In the genomic region with DNA sequence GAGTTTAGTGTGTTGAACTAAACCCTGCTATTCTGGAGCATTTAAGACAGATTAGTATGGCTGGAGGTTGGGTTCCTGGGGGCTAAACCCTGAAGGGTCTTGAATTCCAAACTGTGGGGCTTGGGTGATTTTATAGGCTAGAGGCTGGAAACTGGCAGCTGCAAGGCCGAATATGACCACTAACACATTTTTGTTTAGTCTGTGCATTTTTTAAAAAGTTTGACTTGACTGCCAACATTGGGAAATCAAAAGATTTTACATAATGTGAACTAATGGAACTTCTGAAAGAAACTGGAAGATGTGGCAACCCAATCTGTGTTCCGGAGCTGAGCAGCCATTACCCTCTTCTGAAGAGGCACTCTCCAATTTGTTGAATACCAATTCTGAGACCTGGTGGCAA, we compare ENCODE assay signal across 18 cellular contexts. TPM values are rescaled to one million over a fixed set of nuclear protein-coding genes. Genes with fewer than 3 reads are reported as not detected.
DNase-seq lines count a peak whose midpoint lies in the region; ATAC-seq and TF ChIP-seq lines count a peak whose summit lies in the region.
"Had no signal": no experiment of that assay in that cellular context is flagged by ENCODE, and none has a peak within 500 bp of the region (broad histone marks: within the 10 kb centered on the region; RNA-seq: fewer than 3 reads in every experiment).

No MANE protein-coding gene starts in this region.

- dilution Hi-C loops in IMR-90 (cut with HindIII; ENCODE audit: low sequenced_read_pairs, unreplicated experiment): no loop called here

- H3K27me3 Mint-ChIP-seq in nephron progenitor cell (ENCODE audit: low read depth, poor library complexity): no peaks in the 10 kb centered on the region
- H3K27me3 Mint-ChIP-seq: activated naive CD8-positive, alpha-beta T cell treated with anti-CD3 and anti-CD28 coated beads, Interleukin-2, amount 10 ng/mL, durations not matched to agents 7 days and 5 days; naive B cell; stimulated activated naive CD8-positive, alpha-beta T cell treated with anti-CD3 and anti-CD28 coated beads, Interleukin-15, amount 100 ng/mL, for 72 hours had no signal

- no peak overlapping the region for H3K23ac ChIP-seq in IMR-90 (ENCODE audit: low read depth, low read length)

- peaks cover 16% of the 10 kb centered on the region for H3K4me1 Mint-ChIP-seq in nephron progenitor cell

- no peak overlapping the region for H2BK15ac ChIP-seq in IMR-90 (ENCODE audit: low read depth, low read length)

- H3K4ac ChIP-seq in IMR-90 (ENCODE audit: low read depth, low read length): no peak overlapping the region

- H3K9me3 ChIP-seq in IMR-90 (ENCODE audit: control insufficient read depth, insufficient read depth, low read length) (no peaks in the 10 kb centered on the region), Peyer's patch (no peaks in the 10 kb centered on the region)

- WGBS in IMR-90 (ENCODE audit: extremely low coverage in 2 of 2, insufficient read length in 1 of 2), 2 experiments: no CpG with 5 or more reads among the region's 2 CpGs

- peaks cover 40% of the 10 kb centered on the region for H3K36me3 Mint-ChIP-seq in nephron progenitor cell (ENCODE audit: low read depth)
- H3K36me3 Mint-ChIP-seq: naive B cell had no signal

- H2BK20ac ChIP-seq in IMR-90 (ENCODE audit: low read depth, low read length): no peak overlapping the region

- no peak overlapping the region for H4K91ac ChIP-seq in IMR-90 (ENCODE audit: insufficient read depth, low read depth, low read length)

- peak overlapping the region; percentile 14; the same call in 1 of the 2 replicates for H3K27ac ChIP-seq in IMR-90 (ENCODE audit: insufficient read depth, low read length)
- H3K27ac ChIP-seq in Peyer's patch: peak overlapping the region in 1 of 4 donors; percentile 0

- intact Hi-C loops in IMR-90 (cut with micrococcal nuclease): no loop called here

- no peaks in the 10 kb centered on the region for H3K9me3 Mint-ChIP-seq in nephron progenitor cell
- H3K9me3 Mint-ChIP-seq: activated T-helper 1 cell treated with anti-CD3 and anti-CD28 coated beads, Interleukin-12 subunit alpha, Interleukin-12 subunit beta, Interleukin-2, Interleukin-4 antibody, amounts not matched to agents 30 ng/mL and 10 ng/mL and 1 ng/mL, durations not matched to agents 14 hours and 24 hours and 36 hours had no signal

- in situ Hi-C loops in IMR-90 (cut with MboI; ENCODE audit: low sequenced_read_pairs): no loop called here

- H4K20me1 ChIP-seq in IMR-90 (ENCODE audit: insufficient read depth, low read length): peaks cover 17% of the 10 kb centered on the region; the same call in 1 of the 2 replicates

- TF ChIP-seq POLR2A in IMR-90 (IDR thresholded peaks at IDR 0.05; ENCODE audit: low read depth, low read length) (no peak), Peyer's patch (IDR thresholded peaks at IDR 0.05) (no peak)

- H4K8ac ChIP-seq in IMR-90 (ENCODE audit: low read depth in 2 of 2, low read length in 2 of 2): no peak overlapping the region

- H3K4me3 ChIP-seq in IMR-90 (ENCODE audit: insufficient read depth, low read depth, low read length): no peak overlapping the region
- H3K4me3 ChIP-seq in choroid plexus epithelial cell (ENCODE audit: low read depth, low read length): no peak overlapping the region
- no peak overlapping the region for H3K4me3 ChIP-seq in Peyer's patch

- no peak overlapping the region for H2BK5ac ChIP-seq in IMR-90 (ENCODE audit: low read depth, low read length, poor library complexity, severe bottlenecking)

- H3K4me1 ChIP-seq in IMR-90 (ENCODE audit: control insufficient read depth, insufficient read depth, low read length) (peaks cover 13% of the 10 kb centered on the region), Peyer's patch (no peaks in the 10 kb centered on the region)

- CTCF ChIA-PET in IMR-90 (lab: Yijun Ruan, JAX): interaction anchor here (0.6 to 2.4 kb wide), 5 partner anchors 12 to 116 kb away, joined by 4 to 11 read pairs (median 4); partner anchors contain the start of gene ZNF865

- peak; percentile 40 for ATAC-seq in IMR-90 (ENCODE audit: low read depth)
- ATAC-seq in GM21717 (IDR thresholded peaks at IDR 0.05; ENCODE audit: unreplicated experiment): no peak
- no peak for ATAC-seq in HG02938 (IDR thresholded peaks at IDR 0.05; ENCODE audit: unreplicated experiment)
- ATAC-seq: activated CD8-positive, alpha-beta T cell treated with anti-CD3 and anti-CD28 coated beads, Interleukin-2, amount 10 ng/mL, durations not matched to agents 7 days and 5 days; stimulated activated naive CD8-positive, alpha-beta T cell treated with anti-CD3 and anti-CD28 coated beads, Interleukin-15, amount 100 ng/mL, for 72 hours had no signal

- no peak overlapping the region for H3K56ac ChIP-seq in IMR-90 (ENCODE audit: extremely low read depth, insufficient read depth, low read length)

- BruUV-seq in IMR-90 (replicated peaks; lab: Mats Ljungman, UMichigan): no TSS peak

- no peak overlapping the region for H2BK120ac ChIP-seq in IMR-90 (ENCODE audit: low read depth, low read length)

- no peak overlapping the region for H2AK5ac ChIP-seq in IMR-90 (ENCODE audit: low read depth, low read length)

- H3K36me3 ChIP-seq in IMR-90 (ENCODE audit: control insufficient read depth, insufficient read depth, low read length) (peaks cover 39% of the 10 kb centered on the region), Peyer's patch (peaks cover 0 to 46% (median 0%) of the 10 kb centered on the region in 3 donors)

- POLR2A ChIA-PET in IMR-90 (lab: Charles Lee; ENCODE audit: unreplicated experiment): no interaction called here

- H3K9me1 ChIP-seq in IMR-90 (ENCODE audit: insufficient read depth, low read length): peaks cover 15% of the 10 kb centered on the region; the same call in 1 of the 2 replicates

- H3K14ac ChIP-seq in IMR-90 (replicated peaks; ENCODE audit: low read depth, low read length): no peak overlapping the region

- H3K27ac Mint-ChIP-seq in nephron progenitor cell: peak overlapping the region; percentile 91
- H3K27ac Mint-ChIP-seq: activated CD8-positive, alpha-beta T cell treated with anti-CD3 and anti-CD28 coated beads, Interleukin-2, amount 10 ng/mL, durations not matched to agents 7 days and 5 days; activated T-helper 1 cell treated with anti-CD3 and anti-CD28 coated beads, Interleukin-12 subunit alpha, Interleukin-12 subunit beta, Interleukin-2, Interleukin-4 antibody, amounts not matched to agents 30 ng/mL and 10 ng/mL and 1 ng/mL, durations not matched to agents 14 hours and 24 hours and 36 hours had no signal

- peaks cover 15 to 48% of the 10 kb centered on the region in 2 experiments for H3K79me1 ChIP-seq in IMR-90 (ENCODE audit: low read depth in 1 of 2, low read length in 2 of 2)

- no peak for TF ChIP-seq CTCF in IMR-90 (conservative IDR thresholded peaks at IDR 0.05; ENCODE audit: low read depth, low read length)
- TF ChIP-seq CTCF in choroid plexus epithelial cell (conservative IDR thresholded peaks at IDR 0.05; ENCODE audit: low read depth, low read length): no peak
- no peak for TF ChIP-seq CTCF in nephron progenitor cell (IDR thresholded peaks at IDR 0.05)
- TF ChIP-seq CTCF in Peyer's patch (IDR thresholded peaks at IDR 0.05): no peak

- no peak for TF ChIP-seq RAD21 in IMR-90 (IDR thresholded peaks at IDR 0.05; ENCODE audit: low read length)

- no peak overlapping the region for H3K18ac ChIP-seq in IMR-90 (ENCODE audit: low read depth, low read length)

- no peak overlapping the region for H2AK9ac ChIP-seq in IMR-90 (replicated peaks; ENCODE audit: low read depth, low read length, poor library complexity)

- H3K4me3 Mint-ChIP-seq in nephron progenitor cell: no peak overlapping the region
- H3K4me3 Mint-ChIP-seq: activated CD8-positive, alpha-beta T cell treated with anti-CD3 and anti-CD28 coated beads, Interleukin-2, amount 10 ng/mL, durations not matched to agents 7 days and 5 days; activated naive CD8-positive, alpha-beta T cell treated with anti-CD3 and anti-CD28 coated beads, Interleukin-2, amount 10 ng/mL, durations not matched to agents 7 days and 5 days; activated T-helper 1 cell treated with anti-CD3 and anti-CD28 coated beads, Interleukin-12 subunit alpha, Interleukin-12 subunit beta, Interleukin-2, Interleukin-4 antibody, amounts not matched to agents 30 ng/mL and 10 ng/mL and 1 ng/mL, durations not matched to agents 14 hours and 24 hours and 36 hours had no signal

- H2AFZ ChIP-seq in IMR-90 (replicated peaks; ENCODE audit: low read length, poor library complexity): no peak overlapping the region

- peak overlapping the region; percentile 57; the same call in 1 of the 2 replicates for H3K4me2 ChIP-seq in IMR-90 (ENCODE audit: low read depth, low read length)

- no peak overlapping the region for H4K5ac ChIP-seq in IMR-90 (ENCODE audit: low read depth, low read length)

- H3K9ac ChIP-seq in IMR-90 (ENCODE audit: low read depth, low read length): no peak overlapping the region

- no peaks in the 10 kb centered on the region for H3K27me3 ChIP-seq in IMR-90 (ENCODE audit: control insufficient read depth, insufficient read depth, low read length)
- no peaks in the 10 kb centered on the region for H3K27me3 ChIP-seq in Peyer's patch

- peak; percentile 63 for DNase-seq in AG08396 (ENCODE audit: low spot score)
- peak; percentile 61 for DNase-seq in IMR-90
- peak; percentile 45 for DNase-seq in choroid plexus epithelial cell (ENCODE audit: low read depth)
- no peak for DNase-seq in nephron progenitor cell
- no peak for DNase-seq in Peyer's patch
- no peak for DNase-seq in RKO (ENCODE audit: low spot score)
- DNase-seq: activated CD8-positive, alpha-beta T cell treated with anti-CD3 and anti-CD28 coated beads, Interleukin-2, amount 10 ng/mL, durations not matched to agents 7 days and 5 days; activated naive CD8-positive, alpha-beta T cell treated with anti-CD3 and anti-CD28 coated beads, Interleukin-2, amount 10 ng/mL, durations not matched to agents 7 days and 5 days; DMS 273 treated with DMSO at 0.1 percent for 48 hours; effector memory CD4-positive, alpha-beta T cell; naive B cell; NCI-H2029 treated with DMSO at 0.1 percent for 48 hours; NCI-H524 treated with DMSO at 0.1 percent for 48 hours; stimulated activated CD4-positive, alpha-beta T cell treated with anti-CD3 and anti-CD28 coated beads, Interleukin-15, amount 100 ng/mL, for 24 hours; stimulated activated naive CD8-positive, alpha-beta T cell treated with anti-CD3 and anti-CD28 coated beads, Interleukin-15, amount 100 ng/mL, for 72 hours had no signal

RNA-seq across cellular contexts. Expression of gene ZNF784, which starts 5.1 kb away (rescaled TPM):
- 2.5 TPM in 2 replicates for total RNA-seq in IMR-90 (2012; rRNA removed)
- 3.7 and 4.1 TPM in 2 replicates for polyA plus RNA-seq in IMR-90 (2012; rRNA removed)
- polyA plus RNA-seq in IMR-90 (2012; cell fraction: cytosol; rRNA removed): 3.2 and 4.1 TPM in 2 replicates
- polyA plus RNA-seq in IMR-90 (2012; cell fraction: nucleus; rRNA removed; ENCODE audit: low replicate concordance): 9.5 and 20.0 TPM in 2 replicates
- 10 to 100 TPM in 3 of 4 donors, 1 to 10 TPM in 1; 6.0 to 18.3 (median 12.3) TPM for total RNA-seq in Peyer's patch

RNA-seq across cellular contexts. Expression of gene ZNF865, which starts 13.8 kb away (rescaled TPM):
- total RNA-seq in IMR-90 (2012; rRNA removed): under 0.01 TPM in 2 replicates
- 4.6 and 6.3 TPM in 2 replicates for polyA plus RNA-seq in IMR-90 (2012; rRNA removed)
- 4.5 and 9.2 TPM in 2 replicates for polyA plus RNA-seq in IMR-90 (2012; cell fraction: cytosol; rRNA removed)
- 7.6 and 24.5 TPM in 2 replicates for polyA plus RNA-seq in IMR-90 (2012; cell fraction: nucleus; rRNA removed; ENCODE audit: low replicate concordance)
- total RNA-seq in Peyer's patch: 10 to 100 TPM in 3 of 4 donors, 1 to 10 TPM in 1; 8.6 to 18.9 (median 14.3) TPM

RNA-seq across cellular contexts. Expression of gene ZNF524, which starts 19.2 kb away (rescaled TPM):
- total RNA-seq in IMR-90 (2012; rRNA removed): 2.3 and 2.8 TPM in 2 replicates
- polyA plus RNA-seq in IMR-90 (2012; rRNA removed): 6.6 and 8.0 TPM in 2 replicates
- 6.2 and 14.1 TPM in 2 replicates for polyA plus RNA-seq in IMR-90 (2012; cell fraction: cytosol; rRNA removed)
- polyA plus RNA-seq in IMR-90 (2012; cell fraction: nucleus; rRNA removed; ENCODE audit: low replicate concordance): 4.0 and 9.8 TPM in 2 replicates
- total RNA-seq in Peyer's patch: 10 to 100 TPM; 30.3 to 45.2 (median 44.4) TPM

RNA-seq across cellular contexts. Expression of gene FIZ1, which starts 19.9 kb away (rescaled TPM):
- total RNA-seq in IMR-90 (2012; rRNA removed) (0.83 and 1.3 TPM in 2 replicates), Peyer's patch (10 to 100 TPM in 3 of 4 donors, 1 to 10 TPM in 1; 6.0 to 14.9 (median 12.0) TPM)
- polyA plus RNA-seq in IMR-90 (2012; rRNA removed): 5.5 and 5.9 TPM in 2 replicates
- polyA plus RNA-seq in IMR-90 (2012; cell fraction: cytosol; rRNA removed): 3.6 and 5.0 TPM in 2 replicates
- polyA plus RNA-seq in IMR-90 (2012; cell fraction: nucleus; rRNA removed; ENCODE audit: low replicate concordance): 12.9 and 19.2 TPM in 2 replicates

RNA-seq across cellular contexts. Expression of gene ZNF580, which starts 21.5 kb away (rescaled TPM):
- total RNA-seq in IMR-90 (2012; rRNA removed) (1.4 and 1.7 TPM in 2 replicates), Peyer's patch (10 to 100 TPM; 12.3 to 38.4 (median 25.2) TPM)
- polyA plus RNA-seq in IMR-90 (2012; rRNA removed): 36.9 and 44.4 TPM in 2 replicates
- polyA plus RNA-seq in IMR-90 (2012; cell fraction: cytosol; rRNA removed): 31.7 and 69.6 TPM in 2 replicates
- 74.8 and 129 TPM in 2 replicates for polyA plus RNA-seq in IMR-90 (2012; cell fraction: nucleus; rRNA removed; ENCODE audit: low replicate concordance)

Comparison
In these comparisons a context has a peak if more than half of its experiments do, and no peak if none do; other contexts are left out.
1. DNase-seq: peak in AG08396 (single experiment), IMR-90 (single experiment) and choroid plexus epithelial cell (single experiment); none in nephron progenitor cell (single experiment), Peyer's patch (0 of 3) and RKO (single experiment).